22 cellular contexts compared by ENCODE assay signal in genomic region chr7:71286336-71286735, GRCh38.
A peak's percentile ranks its signal among the peaks of the same experiment; 100 is the strongest.
DNase-seq lines count a peak whose midpoint lies in the region; ATAC-seq and TF ChIP-seq lines count a peak whose summit lies in the region.
"Had no signal": no experiment of that assay in that cellular context is flagged by ENCODE, and none has a peak within 500 bp of the region (broad histone marks: within the 10 kb centered on the region; RNA-seq: fewer than 3 reads in every experiment).

No MANE protein-coding gene starts in this region.

- H2AFZ ChIP-seq in hepatocyte = no peak overlapping the region

- no peak overlapping the region for H3K4me3 ChIP-seq in right atrium auricular region
- H3K4me3 ChIP-seq in hepatocyte = no peak overlapping the region
- H3K4me3 ChIP-seq in prostate gland = no peak overlapping the region
- H3K4me3 ChIP-seq in aorta (ENCODE audit: low read length in 2 of 2) = no peak overlapping the region
- no peak overlapping the region for H3K4me3 ChIP-seq in breast epithelium
- H3K4me3 ChIP-seq: adrenal gland, cardiac muscle cell had no signal

- ATAC-seq in left ventricle myocardium superior (peak; percentile 86), aorta (ENCODE audit: low FRiP score) (peak; percentile 61)
- ATAC-seq: left colon, Panc1, T-helper 17 cell had no signal

- H3K4me2 ChIP-seq in hepatocyte = no peak overlapping the region

- H3K27ac ChIP-seq in right atrium auricular region (no peak overlapping the region), hepatocyte (peak overlapping the region; percentile 6), prostate gland (peak overlapping the region; percentile 26 to 50), aorta (ENCODE audit: low read depth in 1 of 2, low read length in 2 of 2) (no peak overlapping the region), breast epithelium (no peak overlapping the region)
- H3K27ac ChIP-seq: adrenal gland, cardiac muscle cell had no signal

- TF ChIP-seq POLR2A in prostate gland (IDR thresholded peaks at IDR 0.05) = no peak
- no peak for TF ChIP-seq POLR2A in breast epithelium (IDR thresholded peaks at IDR 0.05)

- WGBS in hepatocyte (ENCODE audit: low lambda C conversion rate, missing lambda C conversion rate) = 92% methylated on average over 7 of the region's 7 CpGs
- 33% methylated on average over 7 of the region's 7 CpGs for WGBS in prostate gland
- WGBS in aorta, 2 donors = 33 to 45% methylated on average over 7 of the region's 7 CpGs

- H3K9me2 ChIP-seq in hepatocyte (replicated peaks; ENCODE audit: insufficient read depth) = no peaks in the 10 kb centered on the region

- no peaks in the 10 kb centered on the region for H3K79me2 ChIP-seq in hepatocyte

- no peaks in the 10 kb centered on the region for H4K20me1 ChIP-seq in hepatocyte (ENCODE audit: insufficient read depth, poor library complexity, severe bottlenecking)

- H3K4me1 ChIP-seq in right atrium auricular region (no peaks in the 10 kb centered on the region), hepatocyte (ENCODE audit: insufficient read depth) (peaks cover 4% of the 10 kb centered on the region), prostate gland (replicated peaks) (peaks cover 4% of the 10 kb centered on the region), aorta (ENCODE audit: control insufficient read depth in 1 of 2, insufficient read depth in 2 of 2, low read length in 2 of 2) (peaks cover 0 to 1% of the 10 kb centered on the region in 2 donors), breast epithelium (no peaks in the 10 kb centered on the region)
- H3K4me1 ChIP-seq: adrenal gland had no signal

- intact Hi-C loops in left ventricle myocardium superior (cut with micrococcal nuclease) (no loop called here), prostate gland (cut with DNase I) (no loop called here), aorta (cut with DNase I) (loop anchor here in 1 of 2 donors (10.0 kb wide), 1 partner anchor 152 kb away; the partner anchor contains the start of gene GALNT17), breast epithelium (cut with DNase I; ENCODE audit: low total_unique reads) (no loop called here)

- H3K36me3 ChIP-seq in right atrium auricular region (no peaks in the 10 kb centered on the region), hepatocyte (replicated peaks; ENCODE audit: insufficient read depth, low read depth) (no peaks in the 10 kb centered on the region), prostate gland (no peaks in the 10 kb centered on the region), aorta (ENCODE audit: control insufficient read depth in 1 of 2, insufficient read depth in 2 of 2, low read length in 1 of 2) (no peaks in the 10 kb centered on the region), breast epithelium (no peaks in the 10 kb centered on the region)
- H3K36me3 ChIP-seq: adrenal gland, cardiac muscle cell had no signal

- no peaks in the 10 kb centered on the region for H3K9me3 ChIP-seq in right atrium auricular region
- no peaks in the 10 kb centered on the region for H3K9me3 ChIP-seq in hepatocyte (ENCODE audit: low read depth)
- no peaks in the 10 kb centered on the region for H3K9me3 ChIP-seq in prostate gland
- no peaks in the 10 kb centered on the region for H3K9me3 ChIP-seq in aorta (ENCODE audit: control insufficient read depth, low read length)
- no peaks in the 10 kb centered on the region for H3K9me3 ChIP-seq in breast epithelium
- H3K9me3 ChIP-seq: adrenal gland had no signal

- TF ChIP-seq CTCF in right atrium auricular region (IDR thresholded peaks at IDR 0.05) (no peak), hepatocyte (IDR thresholded peaks at IDR 0.05; ENCODE audit: poor library complexity) (no peak), prostate gland (IDR thresholded peaks at IDR 0.05) (no peak), breast epithelium (IDR thresholded peaks at IDR 0.05) (no peak)

- DNase-seq in left ventricle myocardium superior (no peak), right atrium auricular region (ENCODE audit: low spot score) (no peak), hepatocyte (ENCODE audit: low spot score) (no peak), prostate gland (ENCODE audit: low spot score) (peak; percentile 55), aorta (no peak), NCI-H2171 treated with DMSO at 0.1 percent for 48 hours (lab: John Stamatoyannopoulos, UW) (no peak), breast epithelium (ENCODE audit: low spot score in 2 of 2) (no peak), NCI-H345 treated with DMSO at 0.1 percent for 48 hours (lab: John Stamatoyannopoulos, UW; ENCODE audit: unreplicated experiment) (no peak)
- DNase-seq: activated CD4-positive, alpha-beta T cell treated with anti-CD3 and anti-CD28 coated beads for 4 hours; activated naive CD4-positive, alpha-beta T cell; activated T-cell treated with anti-CD3 and anti-CD28 coated beads, Interleukin-2, amount 50 U/mL, for 24 hours; adrenal gland; GF-D8; glutamatergic neuron; Karpas-422; NCI-H1436 treated with DMSO at 0.1 percent for 48 hours; NCI-H510A treated with DMSO at 0.1 percent for 48 hours; stimulated activated CD4-positive, alpha-beta T cell treated with anti-CD3 and anti-CD28 coated beads, Interleukin-2, amount 100 ng/mL, for 24 hours; T-helper 17 cell had no signal

- H3K27me3 ChIP-seq in right atrium auricular region (no peaks in the 10 kb centered on the region), hepatocyte (no peaks in the 10 kb centered on the region), prostate gland (replicated peaks; ENCODE audit: insufficient read depth) (no peaks in the 10 kb centered on the region), aorta (ENCODE audit: control insufficient read depth in 1 of 2, insufficient read depth in 2 of 2, low read length in 1 of 2) (no peaks in the 10 kb centered on the region), breast epithelium (no peaks in the 10 kb centered on the region)
- H3K27me3 ChIP-seq: adrenal gland, cardiac muscle cell had no signal

Comparison
In these comparisons a context has a peak if more than half of its experiments do, and no peak if none do; other contexts are left out.
1. H3K27ac ChIP-seq: peak in hepatocyte (single experiment) and prostate gland (2 of 2); none in right atrium auricular region (0 of 2), aorta (0 of 2) and breast epithelium (0 of 2).